3 cellular contexts compared by ENCODE assay signal in genomic region chr1:112133487-112133886, GRCh38.
A peak's percentile ranks its signal among the peaks of the same experiment; 100 is the strongest.
TF ChIP-seq lines count a peak whose summit lies in the region.

No MANE protein-coding gene starts in this region.

TF ChIP-seq in GM23338, 12 proteins besides CTCF, POLR2A, EP300 and RAD21 (continues in another document):
- no peak for TF ChIP-seq ZNF462 (CRISPR knock-in tag; IDR thresholded peaks at IDR 0.05)

TF ChIP-seq in HEK293, 187 proteins besides CTCF, POLR2A, EP300 and RAD21:
- TF ChIP-seq REST (tag by site-specific recombination; IDR thresholded peaks at IDR 0.05) (peak; percentile 67), ZNF510 (tag by site-specific recombination; IDR thresholded peaks at IDR 0.05; ENCODE audit: insufficient replicate concordance) (no peak)

TF ChIP-seq in GM12878, 131 proteins besides CTCF, POLR2A, EP300 and RAD21 (continued from another document):
- no peak for TF ChIP-seq RCOR1 (conservative IDR thresholded peaks at IDR 0.05; ENCODE audit: low read depth, low read length)
